ENCODE assay signal across 23 cellular contexts in the genomic region with DNA sequence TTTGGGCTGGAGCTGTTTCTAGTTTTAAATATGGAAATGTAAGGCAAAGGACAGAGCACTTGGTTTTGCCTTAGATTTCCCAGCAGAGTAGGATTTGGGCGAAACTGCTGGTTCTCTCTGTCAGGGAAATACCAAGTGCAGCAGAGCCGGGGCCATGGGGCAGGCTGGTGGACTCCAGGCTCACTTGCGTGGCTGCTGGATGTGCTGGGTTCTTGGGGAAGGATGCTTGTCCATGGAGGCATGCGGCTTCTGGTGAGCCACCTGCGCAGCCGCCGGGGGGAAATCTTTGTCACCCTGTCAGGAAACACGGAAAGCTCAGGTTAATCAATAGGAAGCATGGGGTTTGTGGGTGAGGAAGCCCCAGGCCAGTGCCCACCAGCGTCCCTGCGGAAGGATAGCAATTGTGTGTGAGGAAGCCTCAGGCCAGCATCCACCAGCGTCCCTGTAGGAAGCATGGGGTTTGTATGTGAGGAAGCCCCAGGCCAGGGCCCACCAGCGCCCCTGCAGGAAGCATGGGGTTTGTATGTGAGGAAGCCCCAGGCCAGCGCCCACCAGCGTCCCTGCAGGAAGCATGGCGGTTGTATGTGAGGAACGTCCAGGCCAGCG.
DNase-seq lines count a peak whose midpoint lies in the region; ATAC-seq, FAIRE-seq and TF ChIP-seq lines count a peak whose summit lies in the region.
"Had no signal": no experiment of that assay in that cellular context is flagged by ENCODE, and none has a peak within 500 bp of the region (broad histone marks: within the 10 kb centered on the region; RNA-seq: fewer than 3 reads in every experiment).

No MANE protein-coding gene starts in this region.

- H3K27ac ChIP-seq in BLaER1 treated with 17β-estradiol and CSF1 and Interleukin-3, amounts not matched to agents 10 nM and 100 nM: peak overlapping the region in 4 of 11 experiments; percentile 57 to 72 (median 64); a peak in 6 of 22 replicates
- H3K27ac ChIP-seq in GM23338 (ENCODE audit: low read depth): no peak overlapping the region
- H3K27ac ChIP-seq in K562 (ENCODE audit: extremely low read depth, low read depth, low read length): no peak overlapping the region
- H3K27ac ChIP-seq: A549 had no signal

- peak overlapping the region in 8 of 11 experiments; percentile 68 to 87 (median 78); a peak in 15 of 22 replicates for H3K4me2 ChIP-seq in BLaER1 treated with 17β-estradiol and CSF1 and Interleukin-3, amounts not matched to agents 10 nM and 100 nM
- no peak overlapping the region for H3K4me2 ChIP-seq in GM23338
- no peak overlapping the region for H3K4me2 ChIP-seq in K562 (ENCODE audit: insufficient read depth, low read length)
- H3K4me2 ChIP-seq: A549 had no signal

- no peaks in the 10 kb centered on the region for H3K9me1 ChIP-seq in K562 (ENCODE audit: control insufficient read depth, insufficient read depth, low read length)

- peaks cover 5 to 78% (median 47%) of the 10 kb centered on the region in 11 experiments; a peak in 16 of 22 replicates for H4K20me1 ChIP-seq in BLaER1 treated with 17β-estradiol and CSF1 and Interleukin-3, amounts not matched to agents 10 nM and 100 nM
- H4K20me1 ChIP-seq in GM23338 (replicated peaks; ENCODE audit: insufficient read depth) (no peaks in the 10 kb centered on the region; the same call in 1 of the 2 replicates), K562 (replicated peaks; ENCODE audit: control insufficient read depth, insufficient read depth, low read length) (peaks cover 4% of the 10 kb centered on the region)

- no peaks in the 10 kb centered on the region for H3K27me3 ChIP-seq in BLaER1 treated with 17β-estradiol and CSF1 and Interleukin-3, amounts not matched to agents 10 nM and 100 nM
- no peaks in the 10 kb centered on the region for H3K27me3 ChIP-seq in GM23338 (ENCODE audit: insufficient read depth)
- H3K27me3 ChIP-seq in K562 (ENCODE audit: control insufficient read depth in 2 of 2, insufficient read depth in 2 of 2, low read length in 2 of 2): no peaks in the 10 kb centered on the region
- H3K27me3 ChIP-seq: BE2C had no signal

- H3K4me3 Mint-ChIP-seq in GM23338: no peak overlapping the region
- no peak overlapping the region for H3K4me3 Mint-ChIP-seq in effector memory CD8-positive, alpha-beta T cell
- H3K4me3 Mint-ChIP-seq: CD4-positive, alpha-beta memory T cell had no signal

- no peaks in the 10 kb centered on the region for H3F3A ChIP-seq in GM23338 (replicated peaks; ENCODE audit: low read depth)

- DNase-seq in GM23338 (ENCODE audit: low spot score) (no peak), K562 (ENCODE audit: extremely low read depth in 1 of 4, low spot score in 3 of 4) (no peak), islet precursor cell (peak; percentile 49), RKO (ENCODE audit: low spot score) (no peak), NCI-H1694 (lab: John Stamatoyannopoulos, UW) (no peak)
- DNase-seq in effector memory CD8-positive, alpha-beta T cell: no peak
- DNase-seq: BE2C; CD4-positive, alpha-beta memory T cell; DMS153; GOT3; KG1; NCI-H1105 treated with DMSO at 0.1 percent for 48 hours; NCI-H1694 treated with DMSO at 0.1 percent for 48 hours; NCI-H2081 treated with DMSO at 0.1 percent for 48 hours; NCI-H2171 treated with DMSO at 0.1 percent for 48 hours; NCI-H524 treated with DMSO at 0.1 percent for 48 hours; NCI-H82; Right ventricle myocardium superior had no signal

- H3K4me1 Mint-ChIP-seq in GM23338: peaks cover 14% of the 10 kb centered on the region
- peaks cover 11 to 13% of the 10 kb centered on the region in 2 donors for H3K4me1 Mint-ChIP-seq in effector memory CD8-positive, alpha-beta T cell (ENCODE audit: low read depth in 2 of 2)

- no peak for FAIRE-seq in K562 (lab: Jason Lieb, UNC)
- FAIRE-seq: A549, G401.6, RCC 7860 had no signal

- BruUV-seq in K562 (replicated peaks; lab: Mats Ljungman, UMichigan): no TSS peak

- no peak for ATAC-seq in GM23338
- no peak for ATAC-seq in K562
- ATAC-seq in effector memory CD8-positive, alpha-beta T cell (replicated peaks): no peak
- no peak for ATAC-seq in GM18909 (IDR thresholded peaks at IDR 0.05; ENCODE audit: poor library complexity, unreplicated experiment)
- ATAC-seq: A549 had no signal

- no peaks in the 10 kb centered on the region for H3K9me2 ChIP-seq in GM23338 (ENCODE audit: insufficient read depth)

- no peak overlapping the region for H3K27ac Mint-ChIP-seq in GM23338
- H3K27ac Mint-ChIP-seq in effector memory CD8-positive, alpha-beta T cell: peak overlapping the region in 1 of 2 donors; percentile 51

- intact Hi-C loops in K562 (cut with micrococcal nuclease): no loop called here

- H3K4me1 ChIP-seq in BLaER1 treated with 17β-estradiol and CSF1 and Interleukin-3, amounts not matched to agents 10 nM and 100 nM: peaks cover 25 to 40% (median 35%) of the 10 kb centered on the region in 10 experiments
- H3K4me1 ChIP-seq in GM23338 (ENCODE audit: insufficient read depth): peaks cover 12% of the 10 kb centered on the region
- H3K4me1 ChIP-seq in K562 (replicated peaks in 1 of 2; ENCODE audit: control insufficient read depth in 2 of 2, insufficient read depth in 2 of 2, low read length in 2 of 2): no peaks in the 10 kb centered on the region
- H3K4me1 ChIP-seq: A549, BE2C had no signal

- H3K36me3 Mint-ChIP-seq in GM23338 (ENCODE audit: low read depth): peaks cover 30% of the 10 kb centered on the region
- H3K36me3 Mint-ChIP-seq in effector memory CD8-positive, alpha-beta T cell (ENCODE audit: insufficient read depth): peaks cover 29% of the 10 kb centered on the region

- no peak overlapping the region for H3K9ac ChIP-seq in BLaER1 treated with 17β-estradiol and CSF1 and Interleukin-3, amounts not matched to agents 10 nM and 100 nM
- no peak overlapping the region for H3K9ac ChIP-seq in K562 (ENCODE audit: insufficient read depth in 1 of 2, low read depth in 2 of 2, low read length in 2 of 2)

- in situ Hi-C loops in K562 (cut with MboI): no loop called here

- TF ChIP-seq POLR2A in K562 (conservative IDR thresholded peaks at IDR 0.05): no peak

- peaks cover 74 to 94% (median 90%) of the 10 kb centered on the region in 11 experiments for H3K36me3 ChIP-seq in BLaER1 treated with 17β-estradiol and CSF1 and Interleukin-3, amounts not matched to agents 10 nM and 100 nM
- H3K36me3 ChIP-seq in GM23338 (ENCODE audit: insufficient read depth) (no peaks in the 10 kb centered on the region), K562 (ENCODE audit: control insufficient read depth, insufficient read depth, low read length) (peaks cover 73% of the 10 kb centered on the region; the same call in 2 of the 3 replicates)

- no peak overlapping the region for H3K4me3 ChIP-seq in BLaER1 treated with 17β-estradiol and CSF1 and Interleukin-3, amounts not matched to agents 10 nM and 100 nM
- H3K4me3 ChIP-seq in GM23338 (no peak overlapping the region), K562 (no peak overlapping the region)
- H3K4me3 ChIP-seq: A549 had no signal

- peaks cover 9% of the 10 kb centered on the region; the same call in 2 of the 3 replicates for H3K9me3 Mint-ChIP-seq in GM23338
- no peaks in the 10 kb centered on the region for H3K9me3 Mint-ChIP-seq in effector memory CD8-positive, alpha-beta T cell

- peaks cover 0 to 18% (median 7%) of the 10 kb centered on the region in 11 experiments; a peak in 12 of 22 replicates for H3K9me3 ChIP-seq in BLaER1 treated with 17β-estradiol and CSF1 and Interleukin-3, amounts not matched to agents 10 nM and 100 nM (replicated peaks in 1 of 11)
- H3K9me3 ChIP-seq in K562 (replicated peaks; ENCODE audit: control insufficient read depth, insufficient read depth, low read depth, low read length): no peaks in the 10 kb centered on the region
- H3K9me3 ChIP-seq: A549, BE2C had no signal

- no peak overlapping the region for H2AFZ ChIP-seq in GM23338
- H2AFZ ChIP-seq in K562 (ENCODE audit: low read depth, low read length): no peak overlapping the region

- no peak for TF ChIP-seq RAD21 in K562 (CRISPR knock-in tag; conservative IDR thresholded peaks at IDR 0.05 in 1 of 2, IDR thresholded peaks at IDR 0.05 in 1 of 2)

- no peaks in the 10 kb centered on the region for H3K79me2 ChIP-seq in GM23338 (replicated peaks; ENCODE audit: insufficient read depth)
- H3K79me2 ChIP-seq in K562 (ENCODE audit: control insufficient read depth, insufficient read depth, low read length): no peaks in the 10 kb centered on the region

- whole genome bisulfite sequencing in K562 (ENCODE audit: insufficient coverage, low coverage, missing lambda C conversion rate): 93% methylated on average over 17 of the region's 17 CpGs

- H3K27me3 Mint-ChIP-seq in GM23338 (ENCODE audit: insufficient read depth, low read depth, poor library complexity): peaks cover 9% of the 10 kb centered on the region
- no peaks in the 10 kb centered on the region for H3K27me3 Mint-ChIP-seq in effector memory CD8-positive, alpha-beta T cell
- H3K27me3 Mint-ChIP-seq: CD4-positive, alpha-beta memory T cell had no signal

- no peak for TF ChIP-seq EP300 in K562 (IDR thresholded peaks at IDR 0.05; ENCODE audit: low read length)

- CTCF ChIA-PET in K562 (lab: Yijun Ruan, JAX; ENCODE audit: low intra/inter-chr PET ratio): no interaction called here

- POLR2A ChIA-PET in K562 (lab: Yijun Ruan, JAX): interaction anchor here (0.6 kb wide), 1 partner anchor 21 kb away, joined by 3 read pairs; no protein-coding TSS in a partner anchor

- peak; percentile 8 to 50; a peak in 3 of 4 replicates for TF ChIP-seq CTCF in GM23338 (conservative IDR thresholded peaks at IDR 0.05; ENCODE audit: low read depth in 2 of 2)
- TF ChIP-seq CTCF in K562 (IDR thresholded peaks at IDR 0.05 in 2 of 3, conservative IDR thresholded peaks at IDR 0.05 in 1 of 3; ENCODE audit: insufficient read depth in 2 of 3, low read depth in 1 of 3, low read length in 3 of 3): peak; percentile 19 to 41 (median 33); a peak in 4 of 6 replicates

TF ChIP-seq in GM23338, 12 proteins besides CTCF, POLR2A, EP300 and RAD21:
- no peak for TF ChIP-seq EZH2 (IDR thresholded peaks at IDR 0.05; ENCODE audit: low read depth, unreplicated experiment)

TF ChIP-seq in K562, 482 proteins besides CTCF, POLR2A, EP300 and RAD21:
- TF ChIP-seq MLLT1 (IDR thresholded peaks at IDR 0.05) (no peak), RBM22 (IDR thresholded peaks at IDR 0.05; ENCODE audit: low read depth, low read length, poor library complexity, severe bottlenecking) (peak; percentile 81)
TF ChIP-seq in K562: peak in this region for 1.

Comparison
In these comparisons a context has a peak if more than half of its experiments do, and no peak if none do; other contexts are left out.
1. H3K4me2 ChIP-seq: peak in BLaER1 treated with 17β-estradiol and CSF1 and Interleukin-3, amounts not matched to agents 10 nM and 100 nM (8 of 11); none in GM23338 (single experiment) and K562 (single experiment).